ENCODE assay signal across 8 cellular contexts in the genomic region with DNA sequence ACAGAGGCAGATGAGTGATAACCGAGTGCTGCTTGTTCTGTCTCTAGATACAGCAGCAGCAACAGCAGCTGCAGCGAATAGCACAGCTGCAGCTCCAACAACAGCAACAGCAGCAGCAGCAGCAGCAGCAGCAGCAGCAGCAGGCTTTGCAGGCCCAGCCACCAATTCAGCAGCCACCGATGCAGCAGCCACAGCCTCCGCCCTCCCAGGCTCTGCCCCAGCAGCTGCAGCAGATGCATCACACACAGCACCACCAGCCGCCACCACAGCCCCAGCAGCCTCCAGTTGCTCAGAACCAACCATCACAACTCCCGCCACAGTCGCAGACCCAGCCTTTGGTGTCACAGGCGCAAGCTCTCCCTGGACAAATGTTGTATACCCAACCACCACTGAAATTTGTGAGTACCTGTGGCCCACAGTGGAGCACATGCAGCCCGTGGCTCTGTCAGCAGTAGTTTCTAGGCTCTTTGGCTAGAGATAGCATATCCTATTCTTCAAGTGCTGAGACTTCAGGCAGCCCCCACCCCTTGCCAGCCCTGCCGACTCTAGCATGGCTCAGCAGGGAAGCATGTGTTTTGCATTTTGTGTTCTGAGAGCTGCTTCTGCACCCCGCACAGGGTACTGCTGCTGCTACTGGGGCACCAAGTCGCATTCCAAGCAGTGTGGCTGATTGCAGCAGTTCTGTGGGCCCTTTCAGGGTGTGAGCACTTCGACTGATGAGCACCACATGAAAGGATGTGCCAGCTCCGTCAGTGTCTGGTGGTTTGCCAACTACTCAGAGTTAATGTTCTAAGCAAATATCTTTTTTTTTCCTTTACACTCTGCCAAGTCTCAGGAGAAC. TPM values are rescaled to one million over a fixed set of nuclear protein-coding genes. Genes with fewer than 3 reads are reported as not detected.
DNase-seq lines count a peak whose midpoint lies in the region; ATAC-seq and TF ChIP-seq lines count a peak whose summit lies in the region.

No MANE protein-coding gene starts in this region.

- no peaks in the 10 kb centered on the region for H3K9me2 ChIP-seq in SK-N-SH

- no peak overlapping the region for H3K9ac ChIP-seq in SK-N-SH

- peaks cover 79% of the 10 kb centered on the region for H4K20me1 ChIP-seq in SK-N-SH (ENCODE audit: insufficient read depth)

- DNase-seq in SK-N-SH (no peak), astrocyte of the spinal cord (ENCODE audit: low read depth, low spot score) (peak; percentile 77), myocyte (ENCODE audit: low read depth) (peak; percentile 74), SKM-1 treated with dmso at 0.1 percent for 144 hours (lab: John Stamatoyannopoulos, UW; ENCODE audit: unreplicated experiment) (no peak), RPMI8226 (no peak)

- H2AFZ ChIP-seq in ACC112 (ENCODE audit: low read length, unreplicated experiment) = no peak overlapping the region
- no peak overlapping the region for H2AFZ ChIP-seq in SK-N-SH (ENCODE audit: low read depth)

- H3K27me3 ChIP-seq in ACC112 (ENCODE audit: insufficient read depth, low read length) = no peaks in the 10 kb centered on the region
- no peaks in the 10 kb centered on the region for H3K27me3 ChIP-seq in SK-N-SH (ENCODE audit: insufficient read depth)

- POLR2A ChIA-PET in SK-N-SH (lab: Yijun Ruan, JAX) = no interaction called here

- peaks cover 11% of the 10 kb centered on the region for H3K79me2 ChIP-seq in ACC112 (ENCODE audit: control insufficient read depth, insufficient read depth, low read length, unreplicated experiment)
- peaks cover 79% of the 10 kb centered on the region for H3K79me2 ChIP-seq in SK-N-SH (ENCODE audit: insufficient read depth)

- ATAC-seq in HG03342 (IDR thresholded peaks at IDR 0.05; ENCODE audit: unreplicated experiment) (no peak), GM21723 (IDR thresholded peaks at IDR 0.05; ENCODE audit: unreplicated experiment) (no peak)

- in situ Hi-C loops in astrocyte of the spinal cord (cut with HindIII; ENCODE audit: low sequenced_read_pairs) = no loop called here

- H3K27ac ChIP-seq in ACC112 (ENCODE audit: low read depth, low read length) = peak overlapping the region; percentile 88
- peak overlapping the region in 1 of 2 experiments; percentile 76; a peak in 3 of 4 replicates for H3K27ac ChIP-seq in SK-N-SH (ENCODE audit: low read depth in 2 of 2, low read length in 1 of 2)

- no peak for TF ChIP-seq RAD21 in SK-N-SH (IDR thresholded peaks at IDR 0.05; ENCODE audit: low read length)

- TF ChIP-seq EP300 in SK-N-SH (IDR thresholded peaks at IDR 0.05; ENCODE audit: borderline replicate concordance in 1 of 2, low read depth in 1 of 2, low read length in 1 of 2) = no peak

- H3K4me1 ChIP-seq in ACC112 (ENCODE audit: control insufficient read depth, insufficient read depth, low read length, unreplicated experiment) (peaks cover 49% of the 10 kb centered on the region), SK-N-SH (ENCODE audit: control insufficient read depth in 1 of 2, insufficient read depth in 2 of 2, low read depth in 1 of 2, low read length in 1 of 2) (peaks cover 12 to 22% of the 10 kb centered on the region in 2 experiments)

- peaks cover 50% of the 10 kb centered on the region for H3F3A ChIP-seq in SK-N-SH (replicated peaks; ENCODE audit: insufficient read depth)

- H3K4me3 ChIP-seq in ACC112 (ENCODE audit: low read depth, low read length) (no peak overlapping the region), SK-N-SH (ENCODE audit: low read depth in 2 of 2, low read length in 1 of 2) (no peak overlapping the region), astrocyte of the spinal cord (ENCODE audit: low read depth, low read length) (no peak overlapping the region)

- 74% methylated on average over 6 of the region's 14 CpGs for WGBS in SK-N-SH (ENCODE audit: low lambda C conversion rate)

- CTCF ChIA-PET in SK-N-SH (lab: Yijun Ruan, JAX) = interaction anchor here (0.7 to 12.3 kb wide), 7 partner anchors 12 to 218 kb away, joined by 3 to 180 read pairs (median 5); no protein-coding TSS in a partner anchor

- TF ChIP-seq CTCF in SK-N-SH (IDR thresholded peaks at IDR 0.05) (no peak), astrocyte of the spinal cord (IDR thresholded peaks at IDR 0.05; ENCODE audit: low read depth, low read length) (no peak)

- no peaks in the 10 kb centered on the region for H3K9me3 ChIP-seq in SK-N-SH

- H3K36me3 ChIP-seq in ACC112 (ENCODE audit: insufficient read depth, low read length) (peaks cover 7% of the 10 kb centered on the region), SK-N-SH (replicated peaks in 1 of 2; ENCODE audit: control insufficient read depth in 1 of 2, insufficient read depth in 2 of 2, low read length in 1 of 2) (peaks cover 45 to 69% of the 10 kb centered on the region in 2 experiments)

- H3K4me2 ChIP-seq in SK-N-SH = peak overlapping the region; percentile 38; the same call in 1 of the 2 replicates

TF ChIP-seq in SK-N-SH, 30 proteins besides CTCF, POLR2A, EP300 and RAD21:
- TF ChIP-seq, protein P1, sequence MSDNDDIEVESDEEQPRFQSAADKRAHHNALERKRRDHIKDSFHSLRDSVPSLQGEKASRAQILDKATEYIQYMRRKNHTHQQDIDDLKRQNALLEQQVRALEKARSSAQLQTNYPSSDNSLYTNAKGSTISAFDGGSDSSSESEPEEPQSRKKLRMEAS (IDR thresholded peaks at IDR 0.05; ENCODE audit: low read depth) = peak; percentile 65; the same call in 1 of the 2 replicates
- TF ChIP-seq NFIC (IDR thresholded peaks at IDR 0.05; ENCODE audit: borderline replicate concordance) (0 out of 2 replicates have a peak, but pooled peaks have one; percentile 18), FOXJ3 (CRISPR knock-in tag; IDR thresholded peaks at IDR 0.05) (no peak)

RNA-seq across cellular contexts. Expression of a gene that starts 59.2 kb away (rescaled TPM):
- 36.0 and 45.1 TPM in 2 replicates for polyA plus RNA-seq in SK-N-SH (2012; rRNA removed)
- polyA plus RNA-seq in SK-N-SH (2012; cell fraction: cytosol; rRNA removed) = 20.6 and 30.1 TPM in 2 replicates
- polyA plus RNA-seq in SK-N-SH (2012; cell fraction: nucleus; rRNA removed) = 186 and 205 TPM in 2 replicates
- total RNA-seq in myocyte = 29.7 and 41.7 TPM in 2 replicates
- 94.4 TPM for polyA plus RNA-seq in myocyte (2012)

Comparison
In these comparisons a context has a peak if more than half of its experiments do, and no peak if none do; other contexts are left out.
1. DNase-seq: peak in astrocyte of the spinal cord (single experiment) and myocyte (single experiment); none in SK-N-SH (single experiment), SKM-1 treated with dmso at 0.1 percent for 144 hours (single experiment) and RPMI8226 (single experiment).